ENCODE assay signal across 7 cellular contexts in genomic region chr2:152174574-152174973, GRCh38. TPM values are rescaled to one million over a fixed set of nuclear protein-coding genes. Genes with fewer than 3 reads are reported as not detected.
A peak's percentile ranks its signal among the peaks of the same experiment; 100 is the strongest.
DNase-seq lines count a peak whose midpoint lies in the region; FAIRE-seq and TF ChIP-seq lines count a peak whose summit lies in the region.

No MANE protein-coding gene starts in this region.

- H3K4me1 ChIP-seq in HUES48 (ENCODE audit: control insufficient read depth, insufficient read depth, low read length) (0 out of 2 replicates have a peak, but pooled peaks cover 9% of the 10 kb centered on the region), keratinocyte (ENCODE audit: control insufficient read depth, extremely low read depth, insufficient read depth, low read length) (peaks cover 18% of the 10 kb centered on the region), stomach smooth muscle (ENCODE audit: control insufficient read depth, insufficient read depth, low read length) (peaks cover 15% of the 10 kb centered on the region)

- H3K27me3 Mint-ChIP-seq in activated T-helper 2 cell treated with anti-CD3 and anti-CD28 coated beads, Interferon-gamma antibody, Interleukin-2, Interleukin-4, amounts not matched to agents 10 μg/mL and 5 μg/mL and 100 μg/mL, durations not matched to agents 14 hours and 24 hours and 36 hours (ENCODE audit: low read depth): no peaks in the 10 kb centered on the region

- H3K9me3 ChIP-seq in HUES48 (ENCODE audit: control insufficient read depth, insufficient read depth, low read length) (no peaks in the 10 kb centered on the region), keratinocyte (ENCODE audit: control insufficient read depth, low read depth, low read length) (no peaks in the 10 kb centered on the region), stomach smooth muscle (ENCODE audit: control insufficient read depth in 2 of 2, low read length in 2 of 2) (no peaks in the 10 kb centered on the region)

- H3K4me2 ChIP-seq in keratinocyte (ENCODE audit: control insufficient read depth, extremely low read depth, insufficient read depth, low read depth, low read length): peak overlapping the region; percentile 89

- H3K4me1 Mint-ChIP-seq in activated T-helper 2 cell treated with anti-CD3 and anti-CD28 coated beads, Interferon-gamma antibody, Interleukin-2, Interleukin-4, amounts not matched to agents 10 μg/mL and 5 μg/mL and 100 μg/mL, durations not matched to agents 14 hours and 24 hours and 36 hours (ENCODE audit: low read depth): peaks cover 29% of the 10 kb centered on the region

- no peak for FAIRE-seq in keratinocyte (lab: Jason Lieb, UNC)

- H3K27me3 ChIP-seq in HUES48 (ENCODE audit: control insufficient read depth, insufficient read depth, low read length): no peaks in the 10 kb centered on the region
- no peaks in the 10 kb centered on the region for H3K27me3 ChIP-seq in keratinocyte (ENCODE audit: control insufficient read depth, extremely low read depth, insufficient read depth, low read length)
- no peaks in the 10 kb centered on the region for H3K27me3 ChIP-seq in stomach smooth muscle (ENCODE audit: control insufficient read depth in 1 of 2, insufficient read depth in 2 of 2, low read length in 2 of 2)

- dilution Hi-C loops in keratinocyte (cut with MboI; ENCODE audit: extremely low pct_ligation_motif_present, low sequenced_read_pairs): no loop called here

- no peak for DNase-seq in activated T-helper 2 cell treated with anti-CD3 and anti-CD28 coated beads, Interferon-gamma antibody, Interleukin-2, Interleukin-4, amounts not matched to agents 10 μg/mL and 5 μg/mL and 100 μg/mL, durations not matched to agents 14 hours and 24 hours and 36 hours (ENCODE audit: low spot score)
- no peak for DNase-seq in keratinocyte (ENCODE audit: low read depth, low spot score)
- DNase-seq in NCI-H526 (lab: John Stamatoyannopoulos, UW): no peak
- no peak for DNase-seq in COR-L47 (lab: John Stamatoyannopoulos, UW)
- DNase-seq in NCI-H1105 (lab: John Stamatoyannopoulos, UW): no peak

- H4K20me1 ChIP-seq in keratinocyte (ENCODE audit: control insufficient read depth, extremely low read depth, insufficient read depth, low read length): no peaks in the 10 kb centered on the region

- H3K9me1 ChIP-seq in keratinocyte (ENCODE audit: control insufficient read depth, extremely low read depth, insufficient read depth, low read length): no peaks in the 10 kb centered on the region

- H3K4me3 ChIP-seq in HUES48 (ENCODE audit: low read depth, low read length) (peak overlapping the region; percentile 95), keratinocyte (ENCODE audit: control insufficient read depth in 2 of 3, extremely low read depth in 1 of 3, insufficient read depth in 2 of 3, low read depth in 1 of 3, low read length in 3 of 3) (peak overlapping the region; percentile 69 to 98 (median 86)), stomach smooth muscle (ENCODE audit: low read length in 2 of 2) (peak overlapping the region; percentile 86 to 97)

- TF ChIP-seq CTCF in keratinocyte (optimal IDR thresholded peaks at IDR 0.05 in 1 of 3, IDR thresholded peaks at IDR 0.05 in 1 of 3, conservative IDR thresholded peaks at IDR 0.05 in 1 of 3; ENCODE audit: extremely low read depth in 1 of 3, insufficient read depth in 2 of 3, low read length in 3 of 3): no peak

- H2AFZ ChIP-seq in keratinocyte (ENCODE audit: control insufficient read depth, low read length): peak overlapping the region; percentile 99

- H3K79me2 ChIP-seq in keratinocyte (ENCODE audit: control insufficient read depth, insufficient read depth, low read length): peaks cover 42% of the 10 kb centered on the region

- H3K4me3 Mint-ChIP-seq in activated T-helper 2 cell treated with anti-CD3 and anti-CD28 coated beads, Interferon-gamma antibody, Interleukin-2, Interleukin-4, amounts not matched to agents 10 μg/mL and 5 μg/mL and 100 μg/mL, durations not matched to agents 14 hours and 24 hours and 36 hours (ENCODE audit: low read depth): peak overlapping the region; percentile 92

- intact Hi-C loops in activated T-helper 2 cell treated with anti-CD3 and anti-CD28 coated beads, Interferon-gamma antibody, Interleukin-2, Interleukin-4, amounts not matched to agents 10 μg/mL and 5 μg/mL and 100 μg/mL, durations not matched to agents 14 hours and 24 hours and 36 hours (cut with micrococcal nuclease): loop anchor here (2.0 kb wide), 2 partner anchors 232 to 542 kb away; partner anchors contain the start of gene PRPF40A

- no peaks in the 10 kb centered on the region for H3K9me3 Mint-ChIP-seq in activated T-helper 2 cell treated with anti-CD3 and anti-CD28 coated beads, Interferon-gamma antibody, Interleukin-2, Interleukin-4, amounts not matched to agents 10 μg/mL and 5 μg/mL and 100 μg/mL, durations not matched to agents 14 hours and 24 hours and 36 hours

- no peak overlapping the region; the same call in 1 of the 2 replicates for H3K9ac ChIP-seq in HUES48 (ENCODE audit: low read depth, low read length)
- H3K9ac ChIP-seq in keratinocyte (ENCODE audit: control insufficient read depth, extremely low read depth, insufficient read depth, low read length): peak overlapping the region; percentile 97
- H3K9ac ChIP-seq in stomach smooth muscle (ENCODE audit: low read length in 2 of 2): peak overlapping the region; percentile 98 to 99

- H3K36me3 ChIP-seq in HUES48 (ENCODE audit: control insufficient read depth, insufficient read depth, low read length) (no peaks in the 10 kb centered on the region), keratinocyte (ENCODE audit: control insufficient read depth in 2 of 2, extremely low read depth in 1 of 2, insufficient read depth in 2 of 2, low read length in 2 of 2) (no peaks in the 10 kb centered on the region), stomach smooth muscle (ENCODE audit: control insufficient read depth in 2 of 2, insufficient read depth in 2 of 2, low read length in 2 of 2) (no peaks in the 10 kb centered on the region)

- peaks cover 4% of the 10 kb centered on the region for H3K36me3 Mint-ChIP-seq in activated T-helper 2 cell treated with anti-CD3 and anti-CD28 coated beads, Interferon-gamma antibody, Interleukin-2, Interleukin-4, amounts not matched to agents 10 μg/mL and 5 μg/mL and 100 μg/mL, durations not matched to agents 14 hours and 24 hours and 36 hours (ENCODE audit: low read depth)

- H3K27ac ChIP-seq in HUES48 (ENCODE audit: low read depth, low read length): no peak overlapping the region
- H3K27ac ChIP-seq in keratinocyte (ENCODE audit: control insufficient read depth, insufficient read depth, low read length): peak overlapping the region; percentile 93
- H3K27ac ChIP-seq in stomach smooth muscle (ENCODE audit: low read length): peak overlapping the region; percentile 97

- peak overlapping the region; percentile 96 for H3K27ac Mint-ChIP-seq in activated T-helper 2 cell treated with anti-CD3 and anti-CD28 coated beads, Interferon-gamma antibody, Interleukin-2, Interleukin-4, amounts not matched to agents 10 μg/mL and 5 μg/mL and 100 μg/mL, durations not matched to agents 14 hours and 24 hours and 36 hours

RNA-seq across cellular contexts. Expression of gene STAM2, which starts 1.0 kb away (rescaled TPM):
- 14.3 and 15.9 TPM in 2 replicates for total RNA-seq in activated T-helper 2 cell treated with anti-CD3 and anti-CD28 coated beads, Interferon-gamma antibody, Interleukin-2, Interleukin-4, amounts not matched to agents 10 μg/mL and 5 μg/mL and 100 μg/mL, durations not matched to agents 14 hours and 24 hours and 36 hours
- polyA plus RNA-seq in keratinocyte: 11.7 to 20.7 TPM (median 17.1 TPM) in 3 replicates
- 16.0 TPM for polyA plus RNA-seq in keratinocyte (2011; ENCODE audit: low read depth)
- 6.6 and 11.3 TPM in 2 replicates for polyA plus RNA-seq in keratinocyte (2011; cell fraction: cytosol; rRNA removed)
- polyA plus RNA-seq in keratinocyte (2011; cell fraction: nucleus; rRNA removed): 17.0 and 20.2 TPM in 2 replicates
- polyA plus RNA-seq in keratinocyte (2012; ENCODE audit: low replicate concordance): 9.8 and 12.2 TPM in 2 replicates
- 11.0 to 22.6 TPM (median 22.2 TPM) in 3 replicates for polyA minus RNA-seq in keratinocyte
- 21.9 TPM for polyA minus RNA-seq in keratinocyte (2011; cell fraction: cytosol; rRNA and poly(A)+ RNA removed)
- 12.8 and 27.2 TPM in 2 replicates for polyA minus RNA-seq in keratinocyte (2011; cell fraction: nucleus; rRNA and poly(A)+ RNA removed)
